Comparison of ENCODE assay signal across 8 cellular contexts in genomic region chr7:158821173-158822021, GRCh38. TPM values are rescaled to one million over a fixed set of nuclear protein-coding genes. Genes with fewer than 3 reads are reported as not detected.
DNase-seq lines count a peak whose midpoint lies in the region; ATAC-seq, FAIRE-seq and TF ChIP-seq lines count a peak whose summit lies in the region.

No MANE protein-coding gene starts in this region.

- peak overlapping the region; percentile 61 for H3K4me3 ChIP-seq in Loucy (ENCODE audit: low read length, poor library complexity, severe bottlenecking)
- no peak overlapping the region for H3K4me3 ChIP-seq in K562
- no peak overlapping the region for H3K4me3 ChIP-seq in aorta (ENCODE audit: low read length in 2 of 2)

- H3K4me1 ChIP-seq in Loucy (ENCODE audit: insufficient read depth, low read length, poor library complexity, severe bottlenecking) (peaks cover 91% of the 10 kb centered on the region), K562 (replicated peaks in 1 of 2; ENCODE audit: control insufficient read depth in 2 of 2, insufficient read depth in 2 of 2, low read length in 2 of 2) (peaks cover 24 to 57% of the 10 kb centered on the region in 2 experiments), aorta (ENCODE audit: control insufficient read depth in 1 of 2, insufficient read depth in 2 of 2, low read length in 2 of 2) (peaks cover 2 to 7% of the 10 kb centered on the region in 2 donors)

- H3K9me1 ChIP-seq in K562 (ENCODE audit: control insufficient read depth, insufficient read depth, low read length): peaks cover 9% of the 10 kb centered on the region

- H3K27ac ChIP-seq in K562 (ENCODE audit: extremely low read depth, low read depth, low read length): peak overlapping the region; percentile 57; the same call in 2 of the 3 replicates
- peak overlapping the region in 1 of 2 donors; percentile 62 for H3K27ac ChIP-seq in aorta (ENCODE audit: low read depth in 1 of 2, low read length in 2 of 2)

- WGBS in K562 (ENCODE audit: insufficient coverage, low coverage, missing lambda C conversion rate): 14% methylated on average over 14 of the region's 14 CpGs
- 64 to 66% methylated on average over 14 of the region's 14 CpGs for WGBS in aorta, 2 donors

- peak overlapping the region; percentile 80 for H3K9ac ChIP-seq in Loucy (ENCODE audit: low read depth, low read length, poor library complexity, severe bottlenecking)
- H3K9ac ChIP-seq in K562 (ENCODE audit: insufficient read depth in 1 of 2, low read depth in 2 of 2, low read length in 2 of 2): peak overlapping the region; percentile 2 to 81; a peak in 3 of 4 replicates

- in situ Hi-C loops in K562 (cut with MboI): no loop called here

- no peak for TF ChIP-seq POLR2A in K562 (conservative IDR thresholded peaks at IDR 0.05)

- peaks cover 96% of the 10 kb centered on the region for H3K79me2 ChIP-seq in Loucy (ENCODE audit: insufficient read depth, low read length)
- peaks cover 97% of the 10 kb centered on the region for H3K79me2 ChIP-seq in K562 (ENCODE audit: control insufficient read depth, insufficient read depth, low read length)

- H3K9me3 ChIP-seq in Loucy (ENCODE audit: insufficient read depth, low read depth, low read length) (no peaks in the 10 kb centered on the region), K562 (replicated peaks; ENCODE audit: control insufficient read depth, insufficient read depth, low read depth, low read length) (no peaks in the 10 kb centered on the region), aorta (ENCODE audit: control insufficient read depth, low read length) (no peaks in the 10 kb centered on the region)

- CTCF ChIA-PET in K562 (lab: Yijun Ruan, JAX; ENCODE audit: low intra/inter-chr PET ratio): no interaction called here

- POLR2A ChIA-PET in K562 (lab: Yijun Ruan, JAX): interaction anchor here (0.6 to 0.9 kb wide), 3 partner anchors 9 to 312 kb away, joined by 3 to 4 read pairs (median 4); no protein-coding TSS in a partner anchor

- intact Hi-C loops in K562 (cut with micrococcal nuclease) (no loop called here), aorta (cut with DNase I) (no loop called here)

- no peaks in the 10 kb centered on the region for H3K9me2 ChIP-seq in Loucy (replicated peaks; ENCODE audit: low read depth, low read length)

- H3F3A ChIP-seq in Loucy (ENCODE audit: low read depth): peaks cover 11% of the 10 kb centered on the region; the same call in 1 of the 2 replicates

- H2AFZ ChIP-seq in Loucy (ENCODE audit: low read length) (no peak overlapping the region), K562 (ENCODE audit: low read depth, low read length) (0 out of 2 replicates have a peak overlapping the region, but pooled peaks have one; percentile 15)

- BruUV-seq in K562 (replicated peaks; lab: Mats Ljungman, UMichigan): no TSS peak

- no peak for TF ChIP-seq EP300 in K562 (IDR thresholded peaks at IDR 0.05; ENCODE audit: low read length)

- FAIRE-seq in K562 (lab: Jason Lieb, UNC): peak; percentile 29

- peak; percentile 63 for DNase-seq in AG20443 (ENCODE audit: low spot score)
- peak; percentile 44 to 70 (median 50) for DNase-seq in K562 (ENCODE audit: extremely low read depth in 1 of 4, low spot score in 3 of 4)
- peak; percentile 42 to 90 for DNase-seq in lung microvascular endothelial cell (ENCODE audit: low read depth in 2 of 2)
- no peak for DNase-seq in aorta
- no peak for DNase-seq in DMS79 treated with DMSO at 0.1 percent for 48 hours (lab: John Stamatoyannopoulos, UW)
- no peak for DNase-seq in Ammon's horn (ENCODE audit: low spot score)

- TF ChIP-seq CTCF in Loucy (conservative IDR thresholded peaks at IDR 0.05; ENCODE audit: low read length): no peak
- peak; percentile 14 to 35 (median 33); a peak in 3 of 6 replicates for TF ChIP-seq CTCF in K562 (IDR thresholded peaks at IDR 0.05 in 2 of 3, conservative IDR thresholded peaks at IDR 0.05 in 1 of 3; ENCODE audit: insufficient read depth in 2 of 3, low read depth in 1 of 3, low read length in 3 of 3)

- peaks cover 17% of the 10 kb centered on the region for H4K20me1 ChIP-seq in Loucy (ENCODE audit: insufficient read depth, low read length, poor library complexity, severe bottlenecking)
- H4K20me1 ChIP-seq in K562 (replicated peaks; ENCODE audit: control insufficient read depth, insufficient read depth, low read length): peaks cover 33% of the 10 kb centered on the region

- peak; percentile 66 for ATAC-seq in K562
- ATAC-seq in aorta (ENCODE audit: low FRiP score): peak; percentile 54
- no peak for ATAC-seq in HG02678 (IDR thresholded peaks at IDR 0.05; ENCODE audit: unreplicated experiment)

- H3K36me3 ChIP-seq in Loucy (ENCODE audit: insufficient read depth, low read length): no peaks in the 10 kb centered on the region
- peaks cover 13% of the 10 kb centered on the region for H3K36me3 ChIP-seq in K562 (ENCODE audit: control insufficient read depth, insufficient read depth, low read length)
- H3K36me3 ChIP-seq in aorta (ENCODE audit: control insufficient read depth in 1 of 2, insufficient read depth in 2 of 2, low read length in 1 of 2): no peaks in the 10 kb centered on the region

- TF ChIP-seq RAD21 in K562 (CRISPR knock-in tag; conservative IDR thresholded peaks at IDR 0.05 in 1 of 2, IDR thresholded peaks at IDR 0.05 in 1 of 2): peak in 1 of 2 experiments; percentile 50; a peak in 2 of 4 replicates

- peak overlapping the region; percentile 83 for H3K4me2 ChIP-seq in Loucy (ENCODE audit: low read depth, low read length, poor library complexity, severe bottlenecking)
- H3K4me2 ChIP-seq in K562 (ENCODE audit: insufficient read depth, low read length): peak overlapping the region; percentile 67

- H3K27me3 ChIP-seq in Loucy (ENCODE audit: insufficient read depth, low read length, poor library complexity, severe bottlenecking) (no peaks in the 10 kb centered on the region), K562 (ENCODE audit: control insufficient read depth in 2 of 2, insufficient read depth in 2 of 2, low read length in 2 of 2) (no peaks in the 10 kb centered on the region), aorta (ENCODE audit: control insufficient read depth in 1 of 2, insufficient read depth in 2 of 2, low read length in 1 of 2) (no peaks in the 10 kb centered on the region)

TF ChIP-seq in K562, 482 proteins besides CTCF, POLR2A, EP300 and RAD21 (continues in another document):
- TF ChIP-seq, protein P1, sequence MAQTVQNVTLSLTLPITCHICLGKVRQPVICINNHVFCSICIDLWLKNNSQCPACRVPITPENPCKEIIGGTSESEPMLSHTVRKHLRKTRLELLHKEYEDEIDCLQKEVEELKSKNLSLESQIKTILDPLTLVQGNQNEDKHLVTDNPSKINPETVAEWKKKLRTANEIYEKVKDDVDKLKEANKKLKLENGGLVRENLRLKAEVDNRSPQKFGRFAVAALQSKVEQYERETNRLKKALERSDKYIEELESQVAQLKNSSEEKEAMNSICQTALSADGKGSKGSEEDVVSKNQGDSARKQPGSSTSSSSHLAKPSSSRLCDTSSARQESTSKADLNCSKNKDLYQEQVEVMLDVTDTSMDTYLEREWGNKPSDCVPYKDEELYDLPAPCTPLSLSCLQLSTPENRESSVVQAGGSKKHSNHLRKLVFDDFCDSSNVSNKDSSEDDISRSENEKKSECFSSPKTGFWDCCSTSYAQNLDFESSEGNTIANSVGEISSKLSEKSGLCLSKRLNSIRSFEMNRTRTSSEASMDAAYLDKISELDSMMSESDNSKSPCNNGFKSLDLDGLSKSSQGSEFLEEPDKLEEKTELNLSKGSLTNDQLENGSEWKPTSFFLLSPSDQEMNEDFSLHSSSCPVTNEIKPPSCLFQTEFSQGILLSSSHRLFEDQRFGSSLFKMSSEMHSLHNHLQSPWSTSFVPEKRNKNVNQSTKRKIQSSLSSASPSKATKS (CRISPR knock-in tag; IDR thresholded peaks at IDR 0.05): no peak

RNA-seq across cellular contexts. Expression of gene ESYT2, which starts 7.9 kb away (rescaled TPM):
- total RNA-seq in K562 (2011; cell fraction: chromatin; rRNA removed; ENCODE audit: low replicate concordance): 111 and 160 TPM in 2 replicates
- total RNA-seq in K562 (2011; cell fraction: nucleolus; rRNA removed): 87.6 and 91.1 TPM in 2 replicates
- total RNA-seq in K562 (2011; cell fraction: nucleoplasm; rRNA removed): 118 and 155 TPM in 2 replicates
- 64.7 and 68.7 TPM in 2 replicates for total RNA-seq in K562 (2014; rRNA removed)
- total RNA-seq in K562 (2014; rRNA removed; fragmentation: Illumina TruSeq; extraction: Trizol): 70.9 and 72.5 TPM in 2 replicates
- 63.1 and 67.1 TPM in 2 replicates for total RNA-seq in K562 (2015; rRNA removed; fragmentation: Illumina TruSeq; extraction: Trizol)
- total RNA-seq in K562 (2021): 62.4 and 67.5 TPM in 2 replicates
- 57.5 and 86.9 TPM in 2 replicates for polyA plus RNA-seq in K562 (2011; rRNA removed)
- 44.1 and 45.9 TPM in 2 replicates for polyA plus RNA-seq in K562 (2011; cell fraction: cytosol; rRNA removed)
- polyA plus RNA-seq in K562 (2011; cell fraction: nucleus; rRNA removed): 43.3 and 60.6 TPM in 2 replicates
- 47.5 and 54.2 TPM in 2 replicates for polyA plus RNA-seq in K562 (2012)
- 55.5 and 58.2 TPM in 2 replicates for polyA plus RNA-seq in K562 (2014; fragmentation: Illumina TruSeq; extraction: Trizol)
- polyA plus RNA-seq in K562 (2014; fragmentation: Nextera tagmentation; extraction: Ambion mirVana): 1 to 10 TPM; 5.8 to 8.3 TPM
- polyA plus RNA-seq in K562 (2014; rRNA removed): 44.0 and 45.2 TPM in 2 replicates
- 119 and 154 TPM in 2 replicates for polyA minus RNA-seq in K562 (2011; rRNA and poly(A)+ RNA removed)
- polyA minus RNA-seq in K562 (2011; cell fraction: cytosol; rRNA and poly(A)+ RNA removed): 70.0 and 93.0 TPM in 2 replicates
- 35.4 and 43.4 TPM in 2 replicates for polyA minus RNA-seq in K562 (2011; cell fraction: nucleus; rRNA and poly(A)+ RNA removed)
- 32.9 and 42.7 TPM in 2 replicates for total RNA-seq in lung microvascular endothelial cell
- total RNA-seq in aorta: 100 to 1,000 TPM; 146 to 172 TPM
- polyA plus RNA-seq in aorta: 10 to 100 TPM; 30.6 to 69.1 TPM

RNA-seq across cellular contexts. Expression of gene DYNC2I1, which starts 35.0 kb away (rescaled TPM):
- 95.4 and 308 TPM in 2 replicates for total RNA-seq in K562 (2011; cell fraction: chromatin; rRNA removed; ENCODE audit: low replicate concordance)
- total RNA-seq in K562 (2011; cell fraction: nucleolus; rRNA removed): 44.7 and 52.6 TPM in 2 replicates
- 111 and 142 TPM in 2 replicates for total RNA-seq in K562 (2011; cell fraction: nucleoplasm; rRNA removed)
- total RNA-seq in K562 (2014; rRNA removed) (24.7 and 28.3 TPM in 2 replicates), K562 (2014; rRNA removed; fragmentation: Illumina TruSeq; extraction: Trizol) (21.9 and 24.0 TPM in 2 replicates), K562 (2015; rRNA removed; fragmentation: Illumina TruSeq; extraction: Trizol) (17.7 and 20.6 TPM in 2 replicates), K562 (2021) (23.1 and 27.1 TPM in 2 replicates), lung microvascular endothelial cell (2.6 and 4.0 TPM in 2 replicates), aorta (10 to 100 TPM; 24.7 to 36.5 TPM)
- polyA plus RNA-seq in K562 (2011; rRNA removed) (33.3 and 37.9 TPM in 2 replicates), K562 (2014; fragmentation: Illumina TruSeq; extraction: Trizol) (20.3 and 36.5 TPM in 2 replicates), K562 (2014; fragmentation: Nextera tagmentation; extraction: Ambion mirVana) (1 to 10 TPM; 1.3 to 1.6 TPM), K562 (2014; rRNA removed) (39.3 and 42.5 TPM in 2 replicates), aorta (10 to 100 TPM; 17.1 to 19.5 TPM)
- polyA plus RNA-seq in K562 (2011; cell fraction: cytosol; rRNA removed): 44.5 and 61.9 TPM in 2 replicates
- polyA plus RNA-seq in K562 (2011; cell fraction: nucleus; rRNA removed): 138 and 267 TPM in 2 replicates
- polyA plus RNA-seq in K562 (2012): 27.1 and 46.7 TPM in 2 replicates
- 42.0 and 45.1 TPM in 2 replicates for polyA minus RNA-seq in K562 (2011; rRNA and poly(A)+ RNA removed)
- 20.7 and 21.2 TPM in 2 replicates for polyA minus RNA-seq in K562 (2011; cell fraction: cytosol; rRNA and poly(A)+ RNA removed)
- polyA minus RNA-seq in K562 (2011; cell fraction: nucleus; rRNA and poly(A)+ RNA removed): 40.8 and 41.6 TPM in 2 replicates

Comparison
In these comparisons a context has a peak if more than half of its experiments do, and no peak if none do; other contexts are left out.
1. DNase-seq: peak in AG20443 (single experiment), K562 (4 of 4) and lung microvascular endothelial cell (2 of 2); none in aorta (0 of 2), DMS79 treated with DMSO at 0.1 percent for 48 hours (single experiment) and Ammon's horn (single experiment).